In the genomic region with DNA sequence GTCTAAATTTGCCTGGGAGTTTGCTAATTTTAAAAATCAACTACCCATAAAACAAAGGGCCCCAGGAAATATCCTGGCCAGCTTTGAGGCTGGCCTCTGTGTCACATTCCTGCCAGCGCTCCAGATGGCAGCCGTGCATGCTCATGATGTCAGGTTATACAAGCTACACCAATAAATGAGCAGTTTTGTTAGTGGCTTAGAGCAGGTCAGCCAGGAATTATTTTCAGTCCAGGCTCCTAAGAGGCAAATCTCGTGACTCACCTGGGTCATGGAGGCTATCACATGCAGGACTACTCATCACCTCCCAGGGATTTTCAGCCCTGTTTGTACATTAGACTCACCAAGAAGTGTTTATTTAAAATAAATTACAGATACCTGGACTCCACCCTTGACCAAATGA, we compare ENCODE assay signal across 11 cellular contexts. TPM values are rescaled to one million over a fixed set of nuclear protein-coding genes. Genes with fewer than 3 reads are reported as not detected.
DNase-seq lines count a peak whose midpoint lies in the region; ATAC-seq and TF ChIP-seq lines count a peak whose summit lies in the region.
"Had no signal": no experiment of that assay in that cellular context is flagged by ENCODE, and none has a peak within 500 bp of the region (broad histone marks: within the 10 kb centered on the region; RNA-seq: fewer than 3 reads in every experiment).

No MANE protein-coding gene starts in this region.

- H3K27me3 ChIP-seq in breast epithelium (no peaks in the 10 kb centered on the region), upper lobe of left lung (no peaks in the 10 kb centered on the region)
- H3K27me3 ChIP-seq: BLaER1 treated with 17β-estradiol and CSF1 and Interleukin-3, amounts not matched to agents 10 nM and 100 nM; tibial nerve had no signal

- H3K9me3 ChIP-seq in breast epithelium (no peaks in the 10 kb centered on the region), upper lobe of left lung (no peaks in the 10 kb centered on the region)
- H3K9me3 ChIP-seq: BLaER1 treated with 17β-estradiol and CSF1 and Interleukin-3, amounts not matched to agents 10 nM and 100 nM; tibial nerve had no signal

- no peak overlapping the region for H3K4me3 Mint-ChIP-seq in natural killer cell treated with Interleukin-12 subunit alpha and Interleukin-12 subunit beta and Interleukin-15 and Interleukin-18, amount 100 ng/mL, for 72 hours
- H3K4me3 Mint-ChIP-seq in immature natural killer cell, result no peak overlapping the region
- H3K4me3 Mint-ChIP-seq: memory B cell had no signal

- DNase-seq in AG10803 (ENCODE audit: low read depth) (peak; percentile 50), M059J (ENCODE audit: low read depth) (peak; percentile 98), breast epithelium (ENCODE audit: low spot score in 2 of 2) (peak in 1 of 2 donors; percentile 54), kidney glomerular epithelial cell (lab: John Stamatoyannopoulos, UW) (peak; percentile 80), upper lobe of left lung (no peak), 8988T (no peak), immature natural killer cell (no peak)
- no peak for DNase-seq in natural killer cell treated with Interleukin-12 subunit alpha and Interleukin-12 subunit beta and Interleukin-15 and Interleukin-18, amount 100 ng/mL, for 72 hours (ENCODE audit: low spot score)

- H3K4me1 ChIP-seq in breast epithelium (no peaks in the 10 kb centered on the region), upper lobe of left lung (no peaks in the 10 kb centered on the region)
- H3K4me1 ChIP-seq: tibial nerve had no signal

- H3K27ac ChIP-seq in breast epithelium, result peak overlapping the region; percentile 14 to 61
- H3K27ac ChIP-seq in upper lobe of left lung, result no peak overlapping the region
- H3K27ac ChIP-seq: BLaER1 treated with 17β-estradiol and CSF1 and Interleukin-3, amounts not matched to agents 10 nM and 100 nM; tibial nerve had no signal

- ATAC-seq in natural killer cell treated with Interleukin-12 subunit alpha and Interleukin-12 subunit beta and Interleukin-15 and Interleukin-18, amount 100 ng/mL, for 72 hours, result no peak
- ATAC-seq in upper lobe of left lung (ENCODE audit: low FRiP score in 2 of 2), result no peak

- TF ChIP-seq POLR2A in breast epithelium (IDR thresholded peaks at IDR 0.05) (no peak), upper lobe of left lung (IDR thresholded peaks at IDR 0.05) (no peak)

- H3K4me1 Mint-ChIP-seq in natural killer cell treated with Interleukin-12 subunit alpha and Interleukin-12 subunit beta and Interleukin-15 and Interleukin-18, amount 100 ng/mL, for 72 hours (ENCODE audit: low read depth in 2 of 2), result peaks cover 0 to 2% of the 10 kb centered on the region in 2 donors
- H3K4me1 Mint-ChIP-seq in immature natural killer cell, result no peaks in the 10 kb centered on the region
- H3K4me1 Mint-ChIP-seq: memory B cell had no signal

- 86 to 90% methylated on average over 3 of the region's 3 CpGs for WGBS in upper lobe of left lung, 2 donors

- no peaks in the 10 kb centered on the region for H3K9me3 Mint-ChIP-seq in natural killer cell treated with Interleukin-12 subunit alpha and Interleukin-12 subunit beta and Interleukin-15 and Interleukin-18, amount 100 ng/mL, for 72 hours
- no peaks in the 10 kb centered on the region for H3K9me3 Mint-ChIP-seq in immature natural killer cell
- H3K9me3 Mint-ChIP-seq: memory B cell had no signal

- H3K27ac Mint-ChIP-seq in natural killer cell treated with Interleukin-12 subunit alpha and Interleukin-12 subunit beta and Interleukin-15 and Interleukin-18, amount 100 ng/mL, for 72 hours, result no peak overlapping the region
- no peak overlapping the region for H3K27ac Mint-ChIP-seq in immature natural killer cell
- H3K27ac Mint-ChIP-seq: memory B cell had no signal

- H3K4me3 ChIP-seq in AG10803 (ENCODE audit: low read length) (no peak overlapping the region), breast epithelium (no peak overlapping the region), upper lobe of left lung (no peak overlapping the region)
- H3K4me3 ChIP-seq: BLaER1 treated with 17β-estradiol and CSF1 and Interleukin-3, amounts not matched to agents 10 nM and 100 nM; tibial nerve had no signal

- TF ChIP-seq EP300 in upper lobe of left lung (IDR thresholded peaks at IDR 0.05), result no peak

- no peaks in the 10 kb centered on the region for H3K27me3 Mint-ChIP-seq in natural killer cell treated with Interleukin-12 subunit alpha and Interleukin-12 subunit beta and Interleukin-15 and Interleukin-18, amount 100 ng/mL, for 72 hours
- no peaks in the 10 kb centered on the region for H3K27me3 Mint-ChIP-seq in immature natural killer cell (ENCODE audit: low read depth in 3 of 3)
- H3K27me3 Mint-ChIP-seq: memory B cell had no signal

- no peaks in the 10 kb centered on the region for H3K36me3 Mint-ChIP-seq in natural killer cell treated with Interleukin-12 subunit alpha and Interleukin-12 subunit beta and Interleukin-15 and Interleukin-18, amount 100 ng/mL, for 72 hours
- peaks cover 3 to 4% (median 3%) of the 10 kb centered on the region in 3 donors for H3K36me3 Mint-ChIP-seq in immature natural killer cell
- H3K36me3 Mint-ChIP-seq: memory B cell had no signal

- H3K36me3 ChIP-seq in breast epithelium (no peaks in the 10 kb centered on the region), upper lobe of left lung (no peaks in the 10 kb centered on the region)

- intact Hi-C loops in breast epithelium (cut with DNase I; ENCODE audit: low total_unique reads), result no loop called here

- TF ChIP-seq CTCF in AG10803 (conservative IDR thresholded peaks at IDR 0.05; ENCODE audit: low read length) (no peak; the same call in 1 of the 2 replicates), breast epithelium (IDR thresholded peaks at IDR 0.05) (no peak), upper lobe of left lung (IDR thresholded peaks at IDR 0.05) (no peak)

RNA-seq across cellular contexts. Expression of a gene that starts 31.7 kb away (rescaled TPM):
- total RNA-seq in M059J (2014; rRNA removed; shearing (Covaris generic)), result 38.2 and 45.6 TPM in 2 replicates
- total RNA-seq in breast epithelium (10 to 100 TPM; 12.6 to 16.2 (median 13.1) TPM), upper lobe of left lung (10 to 100 TPM; 17.2 to 35.6 (median 21.7) TPM)
- 10 to 100 TPM; 48.1 to 54.4 TPM for total RNA-seq in natural killer cell treated with Interleukin-12 subunit alpha and Interleukin-12 subunit beta and Interleukin-15 and Interleukin-18, amount 100 ng/mL, for 72 hours
- 10 to 100 TPM; 24.4 to 31.2 (median 29.8) TPM for polyA plus RNA-seq in immature natural killer cell

Comparison
In these comparisons a context has a peak if more than half of its experiments do, and no peak if none do; other contexts are left out.
1. DNase-seq: peak in AG10803 (single experiment), M059J (single experiment) and kidney glomerular epithelial cell (single experiment); none in natural killer cell treated with Interleukin-12 subunit alpha and Interleukin-12 subunit beta and Interleukin-15 and Interleukin-18, amount 100 ng/mL, for 72 hours (single experiment), upper lobe of left lung (0 of 2), 8988T (single experiment) and immature natural killer cell (0 of 3).
2. H3K27ac ChIP-seq: peak in breast epithelium (2 of 2); none in upper lobe of left lung (0 of 4).